18 cellular contexts compared by ENCODE assay signal in genomic region chr11:2467695-2468055, GRCh38. TPM values are rescaled to one million over a fixed set of nuclear protein-coding genes. Genes with fewer than 3 reads are reported as not detected.
DNase-seq lines count a peak whose midpoint lies in the region; ATAC-seq lines count a peak whose summit lies in the region.
"Had no signal": no experiment of that assay in that cellular context is flagged by ENCODE, and none has a peak within 500 bp of the region (broad histone marks: within the 10 kb centered on the region; RNA-seq: fewer than 3 reads in every experiment).

No MANE protein-coding gene starts in this region.

- CTCF ChIA-PET in CD4-positive, alpha-beta memory T cell (lab: Charles Lee; ENCODE audit: partially characterized antibody), result interaction anchor here (0.7 to 1.8 kb wide), 3 partner anchors 40 to 425 kb away, joined by 3 to 6 read pairs (median 3); no protein-coding TSS in a partner anchor

- intact Hi-C loops in CD4-positive, alpha-beta memory T cell (cut with micrococcal nuclease), result loop anchor here (1.0 kb wide), 1 partner anchor 22 kb away; the partner anchor contains the start of gene KCNQ1

- H3K27me3 ChIP-seq in CD4-positive, alpha-beta memory T cell (ENCODE audit: insufficient read depth, low read length), result no peaks in the 10 kb centered on the region
- H3K27me3 ChIP-seq: foreskin keratinocyte, pancreas had no signal

- POLR2A ChIA-PET in CD4-positive, alpha-beta memory T cell (lab: Charles Lee; ENCODE audit: partially characterized antibody), result interaction anchor here (1.8 to 3.2 kb wide), 4 partner anchors 9 to 420 kb away, joined by 4 to 35 read pairs (median 6); partner anchors contain the start of genes KCNQ1 and TRPM5
- POLR2A ChIA-PET in naive thymus-derived CD8-positive, alpha-beta T cell (lab: Charles Lee), result interaction anchor here (1.0 to 7.6 kb wide), 6 partner anchors 12 to 166 kb away, joined by 3 to 76 read pairs (median 4); partner anchors contain the start of genes C11orf21, KCNQ1, TRPM5 and TSPAN32

- peak; percentile 48 for DNase-seq in activated CD8-positive, alpha-beta memory T cell treated with anti-CD3 and anti-CD28 coated beads, Interleukin-2, amount 50 U/mL, for 48 hours
- DNase-seq in activated CD8-positive, alpha-beta memory T cell treated with anti-CD3 and anti-CD28 coated beads for 24 hours, result no peak
- DNase-seq in CD4-positive, alpha-beta memory T cell, result no peak
- no peak for DNase-seq in naive thymus-derived CD8-positive, alpha-beta T cell
- DNase-seq: anterior cingulate cortex; Calu3; foreskin keratinocyte; NCI-H187 treated with DMSO at 0.1 percent for 48 hours; stimulated activated CD4-positive, alpha-beta T cell treated with anti-CD3 and anti-CD28 coated beads, Interleukin-2, amount 100 ng/mL, for 48 hours had no signal

- H3K4me1 Mint-ChIP-seq in CD4-positive, alpha-beta memory T cell, result peaks cover 26 to 73% (median 54%) of the 10 kb centered on the region in 4 donors
- peaks cover 16% of the 10 kb centered on the region for H3K4me1 Mint-ChIP-seq in activated T-helper 17 cell treated with anti-CD3 and anti-CD28 coated beads, Interleukin-2, amount 50 U/mL, for 72 hours
- peaks cover 41 to 82% (median 75%) of the 10 kb centered on the region in 4 donors for H3K4me1 Mint-ChIP-seq in naive thymus-derived CD8-positive, alpha-beta T cell
- H3K4me1 Mint-ChIP-seq: WTC11 had no signal

- H3K27ac ChIP-seq in CD4-positive, alpha-beta memory T cell (ENCODE audit: low read depth, low read length), result no peak overlapping the region
- H3K27ac ChIP-seq: foreskin keratinocyte, pancreas, suprapubic skin had no signal

- no peaks in the 10 kb centered on the region for H3K9me3 ChIP-seq in CD4-positive, alpha-beta memory T cell (ENCODE audit: control insufficient read depth in 1 of 2, low read length in 2 of 2)
- H3K9me3 ChIP-seq: pancreas, suprapubic skin had no signal

- H3K36me3 ChIP-seq in CD4-positive, alpha-beta memory T cell (ENCODE audit: insufficient read depth, low read length), result no peaks in the 10 kb centered on the region
- H3K36me3 ChIP-seq: pancreas, suprapubic skin had no signal

- peak overlapping the region; percentile 42 to 48 for H3K4me3 ChIP-seq in CD4-positive, alpha-beta memory T cell (ENCODE audit: low read length in 2 of 2)
- H3K4me3 ChIP-seq: pancreas, suprapubic skin had no signal

- H3K27ac Mint-ChIP-seq in CD4-positive, alpha-beta memory T cell, result peak overlapping the region in 3 of 7 donors; percentile 38 to 66 (median 65)
- H3K27ac Mint-ChIP-seq in activated T-helper 17 cell treated with anti-CD3 and anti-CD28 coated beads, Interleukin-2, amount 50 U/mL, for 72 hours, result peak overlapping the region; percentile 63
- H3K27ac Mint-ChIP-seq in naive thymus-derived CD8-positive, alpha-beta T cell, result peak overlapping the region in 7 of 10 donors; percentile 48 to 92 (median 82)
- H3K27ac Mint-ChIP-seq: WTC11 had no signal

- H3K36me3 Mint-ChIP-seq in CD4-positive, alpha-beta memory T cell, result peaks cover 0 to 1% of the 10 kb centered on the region in 2 donors
- no peaks in the 10 kb centered on the region for H3K36me3 Mint-ChIP-seq in activated T-helper 17 cell treated with anti-CD3 and anti-CD28 coated beads, Interleukin-2, amount 50 U/mL, for 72 hours (ENCODE audit: low read depth)
- no peaks in the 10 kb centered on the region for H3K36me3 Mint-ChIP-seq in naive thymus-derived CD8-positive, alpha-beta T cell
- H3K36me3 Mint-ChIP-seq: WTC11 had no signal

- peaks cover 39% of the 10 kb centered on the region for H3K4me1 ChIP-seq in CD4-positive, alpha-beta memory T cell (ENCODE audit: insufficient read depth, low read length)
- H3K4me1 ChIP-seq: foreskin keratinocyte, suprapubic skin had no signal

- peak overlapping the region; percentile 70 to 91 (median 74) for H3K4me3 Mint-ChIP-seq in CD4-positive, alpha-beta memory T cell
- H3K4me3 Mint-ChIP-seq in activated T-helper 17 cell treated with anti-CD3 and anti-CD28 coated beads, Interleukin-2, amount 50 U/mL, for 72 hours, result peak overlapping the region; percentile 58
- peak overlapping the region; percentile 68 to 86 (median 77) for H3K4me3 Mint-ChIP-seq in naive thymus-derived CD8-positive, alpha-beta T cell
- H3K4me3 Mint-ChIP-seq: WTC11 had no signal

- H3K9me3 Mint-ChIP-seq in CD4-positive, alpha-beta memory T cell, result no peaks in the 10 kb centered on the region
- H3K9me3 Mint-ChIP-seq in activated T-helper 17 cell treated with anti-CD3 and anti-CD28 coated beads, Interleukin-2, amount 50 U/mL, for 72 hours, result no peaks in the 10 kb centered on the region
- no peaks in the 10 kb centered on the region for H3K9me3 Mint-ChIP-seq in naive thymus-derived CD8-positive, alpha-beta T cell

- ATAC-seq in activated T-helper 17 cell treated with anti-CD3 and anti-CD28 coated beads, Interleukin-2, amount 50 U/mL, for 72 hours (replicated peaks), result no peak
- no peak for ATAC-seq in naive thymus-derived CD8-positive, alpha-beta T cell
- ATAC-seq in HG03135 (IDR thresholded peaks at IDR 0.05; ENCODE audit: unreplicated experiment) (no peak), HG03439 (IDR thresholded peaks at IDR 0.05; ENCODE audit: unreplicated experiment) (no peak), GM21367 (IDR thresholded peaks at IDR 0.05; ENCODE audit: unreplicated experiment) (no peak)
- ATAC-seq: foreskin keratinocyte, pancreas, WTC11 had no signal

- no peaks in the 10 kb centered on the region for H3K27me3 Mint-ChIP-seq in CD4-positive, alpha-beta memory T cell
- no peaks in the 10 kb centered on the region for H3K27me3 Mint-ChIP-seq in activated T-helper 17 cell treated with anti-CD3 and anti-CD28 coated beads, Interleukin-2, amount 50 U/mL, for 72 hours
- H3K27me3 Mint-ChIP-seq in naive thymus-derived CD8-positive, alpha-beta T cell, result peaks cover 0 to 4% (median 0%) of the 10 kb centered on the region in 5 donors

RNA-seq across cellular contexts. Expression of gene KCNQ1, which starts 22.9 kb away (rescaled TPM):
- 10 to 100 TPM; 21.4 to 21.6 TPM for total RNA-seq in CD4-positive, alpha-beta memory T cell
- polyA plus RNA-seq in CD4-positive, alpha-beta memory T cell, result 10 to 100 TPM in 1 of 2 donors, 1 to 10 TPM in 1; 5.4 to 21.7 TPM
- total RNA-seq in activated T-helper 17 cell treated with anti-CD3 and anti-CD28 coated beads, Interleukin-2, amount 50 U/mL, for 72 hours, result 1 to 10 TPM; 7.0 to 9.7 TPM
- total RNA-seq in naive thymus-derived CD8-positive, alpha-beta T cell, result 10 to 100 TPM; 23.5 to 25.1 TPM
- polyA plus RNA-seq in naive thymus-derived CD8-positive, alpha-beta T cell, result 10 to 100 TPM in 2 of 3 donors, 1 to 10 TPM in 1; 8.7 to 22.9 (median 10.4) TPM
- total RNA-seq: foreskin keratinocyte had no signal
- polyA plus RNA-seq: AG04450, foreskin keratinocyte had no signal

RNA-seq across cellular contexts. Expression of gene TRPM5, which starts 23.4 kb away (rescaled TPM):
- total RNA-seq in CD4-positive, alpha-beta memory T cell, result under 1 TPM; 0.19 to 0.23 TPM
- polyA plus RNA-seq in CD4-positive, alpha-beta memory T cell, result not detected
- not detected for total RNA-seq in activated T-helper 17 cell treated with anti-CD3 and anti-CD28 coated beads, Interleukin-2, amount 50 U/mL, for 72 hours
- under 1 TPM; 0.60 to 0.69 TPM for total RNA-seq in naive thymus-derived CD8-positive, alpha-beta T cell
- not detected for polyA plus RNA-seq in naive thymus-derived CD8-positive, alpha-beta T cell
- total RNA-seq: Calu3, endothelial cell of umbilical vein, foreskin keratinocyte had no signal
- polyA plus RNA-seq: AG04450, endothelial cell of umbilical vein, foreskin keratinocyte had no signal
